ENCODE assay signal across 22 cellular contexts in genomic region chr2:28975671-28976070, GRCh38. TPM values are rescaled to one million over a fixed set of nuclear protein-coding genes. Genes with fewer than 3 reads are reported as not detected.
"Had no signal": no experiment of that assay in that cellular context is flagged by ENCODE, and none has a peak within 500 bp of the region (broad histone marks: within the 10 kb centered on the region; RNA-seq: fewer than 3 reads in every experiment).

No MANE protein-coding gene starts in this region.

- DNase-seq: activated CD4-positive, alpha-beta T cell treated with anti-CD3 and anti-CD28 coated beads, Interleukin-2, amount 10 ng/mL, durations not matched to agents 7 days and 5 days; activated CD4-positive, CD25-positive, alpha-beta regulatory T cell treated with anti-CD3 and anti-CD28 coated beads, Interleukin-2, amount 50 U/mL, for 72 hours; activated CD8-positive, alpha-beta T cell treated with anti-CD3 and anti-CD28 coated beads, Interleukin-2, amount 10 ng/mL, durations not matched to agents 7 days and 5 days; activated gamma-delta T cell treated with Interleukin-2 at 50 U/mL for 16 hours; activated T-cell treated with anti-CD3 and anti-CD28 coated beads, Interleukin-2, amount 50 U/mL, for 1 hour; cortex of kidney; foreskin melanocyte; immature natural killer cell; kidney glomerular epithelial cell; left lung; naive thymus-derived CD8-positive, alpha-beta T cell; spleen; stimulated activated CD4-positive, alpha-beta T cell treated with anti-CD3 and anti-CD28 coated beads, Interleukin-4, amount 100 ng/mL, for 24 hours; stimulated activated naive CD4-positive, alpha-beta T cell treated with Interleukin-2 at 50 U/mL for 16 hours; T-helper 2 cell; upper lobe of right lung; WERI-Rb-1 had no signal

- H3K27me3 ChIP-seq: breast epithelium, hepatocyte, left lung, spleen, upper lobe of right lung had no signal

- H3K36me3 ChIP-seq: breast epithelium, left lung, spleen, thoracic aorta, upper lobe of right lung, WERI-Rb-1 had no signal

- H3K4me1 ChIP-seq: left lung, spleen, upper lobe of right lung had no signal

- H2AFZ ChIP-seq: hepatocyte had no signal

- H3K79me2 ChIP-seq: hepatocyte had no signal

- ATAC-seq: activated CD8-positive, alpha-beta T cell treated with anti-CD3 and anti-CD28 coated beads, Interleukin-2, amount 10 ng/mL, durations not matched to agents 7 days and 5 days; naive thymus-derived CD8-positive, alpha-beta T cell had no signal

- H3K9me3 ChIP-seq: left lung, spleen, thoracic aorta, upper lobe of right lung had no signal

- H3K4me3 ChIP-seq: breast epithelium, hepatocyte, left lung, spleen, thoracic aorta, upper lobe of right lung had no signal

- H3K27ac ChIP-seq: breast epithelium, left lung, spleen, thoracic aorta, upper lobe of right lung, WERI-Rb-1 had no signal

- H3K4me2 ChIP-seq: hepatocyte had no signal

RNA-seq across cellular contexts. Expression of gene TOGARAM2, which starts 5.4 kb away (rescaled TPM):
- total RNA-seq: epithelial cell of proximal tubule, osteocyte had no signal
